17 cellular contexts compared by ENCODE assay signal in genomic region chr3:14657579-14657978, GRCh38. TPM values are rescaled to one million over a fixed set of nuclear protein-coding genes. Genes with fewer than 3 reads are reported as not detected.
"Had no signal": no experiment of that assay in that cellular context is flagged by ENCODE, and none has a peak within 500 bp of the region (broad histone marks: within the 10 kb centered on the region; RNA-seq: fewer than 3 reads in every experiment).

No MANE protein-coding gene starts in this region.

- H3K4me2 ChIP-seq: neural progenitor cell had no signal

- H3K4me3 ChIP-seq: neural progenitor cell, ovary, thyroid gland had no signal

- DNase-seq: activated gamma-delta T cell treated with Interleukin-2 at 50 U/mL for 16 hours; activated T-cell treated with anti-CD3 and anti-CD28 coated beads for 4 hours; amygdala; brain microvascular endothelial cell; cerebellar nuclear complex; dermis blood vessel endothelial cell; hypothalamus; kidney glomerular epithelial cell; ovary; stimulated activated CD4-positive, alpha-beta T cell treated with anti-CD3 and anti-CD28 coated beads, Interleukin-12 subunit alpha, Interleukin-12 subunit beta, amount 100 ng/mL, for 4 hours; stimulated activated CD4-positive, alpha-beta T cell treated with anti-CD3 and anti-CD28 coated beads, Interleukin-2, amount 100 ng/mL, for 48 hours; thyroid gland had no signal

- H3K27ac ChIP-seq: brain microvascular endothelial cell, neural progenitor cell, ovary, thyroid gland had no signal

- FAIRE-seq: urothelium cell line had no signal

- H3K27me3 ChIP-seq: brain microvascular endothelial cell, neural progenitor cell, ovary, thyroid gland had no signal

- H3K27ac Mint-ChIP-seq: neural progenitor cell had no signal

- H3K9me3 ChIP-seq: ovary, thyroid gland had no signal

- H3K4me3 Mint-ChIP-seq: neural progenitor cell had no signal

- H2AFZ ChIP-seq: neural progenitor cell had no signal

- H3K9me3 Mint-ChIP-seq: neural progenitor cell had no signal

- H3K36me3 ChIP-seq: ovary had no signal

- H3K9ac ChIP-seq: neural progenitor cell had no signal

RNA-seq across cellular contexts. Expression of gene C3orf20, which starts 17.4 kb away (rescaled TPM):
- total RNA-seq: dermis blood vessel endothelial cell, glomerular endothelial cell had no signal
- polyA plus RNA-seq: esophagus, liver had no signal
